In the genomic region with DNA sequence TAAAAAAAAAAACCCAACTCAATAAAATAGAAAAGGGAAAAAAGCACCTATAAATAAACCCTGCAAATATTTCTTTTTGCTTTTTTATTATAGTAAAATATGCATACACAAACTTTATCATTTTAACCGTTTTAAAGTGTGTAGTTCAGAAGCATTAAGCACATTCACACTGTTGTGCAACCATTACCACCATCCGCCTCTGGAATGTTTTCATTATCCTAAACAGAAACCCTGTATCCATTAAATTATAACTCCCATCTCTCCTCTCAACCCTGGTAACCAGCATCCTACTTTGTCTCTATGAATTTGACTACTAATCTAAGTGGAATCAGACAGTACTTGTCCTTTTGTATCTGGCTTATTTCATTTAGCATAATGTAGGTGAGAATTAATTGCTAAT, we compare ENCODE assay signal across 15 cellular contexts.
"Had no signal": no experiment of that assay in that cellular context is flagged by ENCODE, and none has a peak within 500 bp of the region (broad histone marks: within the 10 kb centered on the region; RNA-seq: fewer than 3 reads in every experiment).

No MANE protein-coding gene starts in this region.

- DNase-seq: activated CD4-positive, alpha-beta T cell treated with anti-CD3 and anti-CD28 coated beads, Interleukin-2, amount 50 U/mL, for 1 hour; activated naive CD8-positive, alpha-beta T cell treated with anti-CD3 and anti-CD28 coated beads for 36 hours; amygdala; body of pancreas; effector CD8-positive, alpha-beta T cell; hypothalamus; nephron progenitor cell; occipital lobe; psoas muscle; stimulated activated CD4-positive, alpha-beta T cell treated with anti-CD3 and anti-CD28 coated beads, Interleukin-1b, Interleukin-23, amount 100 ng/mL, for 48 hours; stimulated activated naive CD8-positive, alpha-beta T cell treated with anti-CD3 and anti-CD28 coated beads, Interleukin-15, amount 100 ng/mL, for 72 hours had no signal

- FAIRE-seq: endothelial cell of umbilical vein had no signal

- H3K27me3 ChIP-seq: body of pancreas had no signal

- H3K27ac ChIP-seq: body of pancreas, psoas muscle, thoracic aorta had no signal

- H3K4me3 ChIP-seq: body of pancreas, psoas muscle, thoracic aorta had no signal

- ATAC-seq: activated CD4-positive, CD25-positive, alpha-beta regulatory T cell treated with anti-CD3 and anti-CD28 coated beads, Interleukin-2, amount 50 U/mL, for 24 hours; body of pancreas; psoas muscle; sciatic nerve; stimulated activated naive CD8-positive, alpha-beta T cell treated with anti-CD3 and anti-CD28 coated beads, Interleukin-15, amount 100 ng/mL, for 72 hours had no signal

- H3K9me3 ChIP-seq: body of pancreas, psoas muscle, thoracic aorta had no signal

- H3K36me3 ChIP-seq: thoracic aorta had no signal
